In genomic region chr9:133131506-133131905, GRCh38 we compare ENCODE assay signal across 11 cellular contexts. TPM values are rescaled to one million over a fixed set of nuclear protein-coding genes. Genes with fewer than 3 reads are reported as not detected.
DNase-seq lines count a peak whose midpoint lies in the region; ATAC-seq, FAIRE-seq and TF ChIP-seq lines count a peak whose summit lies in the region.
"Had no signal": no experiment of that assay in that cellular context is flagged by ENCODE, and none has a peak within 500 bp of the region (broad histone marks: within the 10 kb centered on the region; RNA-seq: fewer than 3 reads in every experiment).

No MANE protein-coding gene starts in this region.

- no peak overlapping the region for H3K4me3 Mint-ChIP-seq in brain
- peak overlapping the region; percentile 84 for H3K4me3 Mint-ChIP-seq in natural killer cell treated with Interleukin-12 subunit alpha and Interleukin-12 subunit beta and Interleukin-15 and Interleukin-18, amount 100 ng/mL, for 72 hours

- H4K5ac ChIP-seq in IMR-90 (ENCODE audit: low read depth, low read length) = no peak overlapping the region

- no peak for DNase-seq in IMR-90
- DNase-seq in natural killer cell treated with Interleukin-12 subunit alpha and Interleukin-12 subunit beta and Interleukin-15 and Interleukin-18, amount 100 ng/mL, for 72 hours (ENCODE audit: low spot score) = no peak
- DNase-seq in NCI-H1417 (lab: John Stamatoyannopoulos, UW) = no peak
- no peak for DNase-seq in kidney
- no peak for DNase-seq in H7

- peak overlapping the region; percentile 45 for H2AK5ac ChIP-seq in IMR-90 (ENCODE audit: low read depth, low read length)

- dilution Hi-C loops in IMR-90 (cut with HindIII; ENCODE audit: low sequenced_read_pairs, unreplicated experiment) = no loop called here

- POLR2A ChIA-PET in IMR-90 (lab: Charles Lee; ENCODE audit: unreplicated experiment) = no interaction called here

- H4K20me1 ChIP-seq in BLaER1 treated with 17β-estradiol and CSF1 and Interleukin-3, amounts not matched to agents 10 nM and 100 nM = peaks cover 9 to 100% (median 99%) of the 10 kb centered on the region in 11 experiments; a peak in 21 of 22 replicates
- H4K20me1 ChIP-seq in IMR-90 (ENCODE audit: insufficient read depth, low read length) = peaks cover 56% of the 10 kb centered on the region

- no peak overlapping the region for H4K91ac ChIP-seq in IMR-90 (ENCODE audit: insufficient read depth, low read depth, low read length)

- no peak overlapping the region for H3K23ac ChIP-seq in IMR-90 (ENCODE audit: low read depth, low read length)

- in situ Hi-C loops in IMR-90 (cut with MboI; ENCODE audit: low sequenced_read_pairs) = no loop called here

- no peak overlapping the region for H3K18ac ChIP-seq in IMR-90 (ENCODE audit: low read depth, low read length)

- no peak overlapping the region for H3K56ac ChIP-seq in IMR-90 (ENCODE audit: extremely low read depth, insufficient read depth, low read length)

- peaks cover 3% of the 10 kb centered on the region for H3K27me3 Mint-ChIP-seq in brain
- no peaks in the 10 kb centered on the region for H3K27me3 Mint-ChIP-seq in natural killer cell treated with Interleukin-12 subunit alpha and Interleukin-12 subunit beta and Interleukin-15 and Interleukin-18, amount 100 ng/mL, for 72 hours

- H3K36me3 ChIP-seq in BLaER1 treated with 17β-estradiol and CSF1 and Interleukin-3, amounts not matched to agents 10 nM and 100 nM = peaks cover 0 to 45% (median 14%) of the 10 kb centered on the region in 11 experiments; a peak in 12 of 22 replicates
- H3K36me3 ChIP-seq in IMR-90 (ENCODE audit: control insufficient read depth, insufficient read depth, low read length) (peaks cover 2% of the 10 kb centered on the region; the same call in 1 of the 2 replicates), kidney (ENCODE audit: control insufficient read depth in 1 of 2, insufficient read depth in 2 of 2, low read length in 2 of 2) (no peaks in the 10 kb centered on the region), H7 (replicated peaks; ENCODE audit: control insufficient read depth, insufficient read depth, low read length) (no peaks in the 10 kb centered on the region)
- H3K36me3 ChIP-seq: pancreas had no signal

- peak overlapping the region; percentile 51; the same call in 1 of the 2 replicates for H3K4ac ChIP-seq in IMR-90 (ENCODE audit: low read depth, low read length)

- no peaks in the 10 kb centered on the region for H3K9me3 Mint-ChIP-seq in brain
- H3K9me3 Mint-ChIP-seq in natural killer cell treated with Interleukin-12 subunit alpha and Interleukin-12 subunit beta and Interleukin-15 and Interleukin-18, amount 100 ng/mL, for 72 hours = no peaks in the 10 kb centered on the region

- H2BK120ac ChIP-seq in IMR-90 (ENCODE audit: low read depth, low read length) = no peak overlapping the region

- peaks cover 15 to 50% of the 10 kb centered on the region in 2 experiments; a peak in 3 of 4 replicates for H3K79me1 ChIP-seq in IMR-90 (ENCODE audit: low read depth in 1 of 2, low read length in 2 of 2)

- TF ChIP-seq POLR2A in IMR-90 (IDR thresholded peaks at IDR 0.05; ENCODE audit: low read depth, low read length) = no peak

- no peaks in the 10 kb centered on the region for H3K9me3 ChIP-seq in BLaER1 treated with 17β-estradiol and CSF1 and Interleukin-3, amounts not matched to agents 10 nM and 100 nM (replicated peaks in 1 of 11)
- no peaks in the 10 kb centered on the region for H3K9me3 ChIP-seq in IMR-90 (ENCODE audit: control insufficient read depth, insufficient read depth, low read length)
- no peaks in the 10 kb centered on the region for H3K9me3 ChIP-seq in kidney (ENCODE audit: control insufficient read depth in 1 of 2, low read length in 2 of 2)
- H3K9me3 ChIP-seq: pancreas had no signal

- CTCF ChIA-PET in IMR-90 (lab: Yijun Ruan, JAX) = no interaction called here

- ATAC-seq in IMR-90 (ENCODE audit: low read depth) = no peak
- no peak for ATAC-seq in natural killer cell treated with Interleukin-12 subunit alpha and Interleukin-12 subunit beta and Interleukin-15 and Interleukin-18, amount 100 ng/mL, for 72 hours
- no peak for ATAC-seq in HG03457 (IDR thresholded peaks at IDR 0.05; ENCODE audit: unreplicated experiment)
- ATAC-seq: pancreas had no signal

- peaks cover 19% of the 10 kb centered on the region; the same call in 1 of the 2 replicates for H3K9me1 ChIP-seq in IMR-90 (ENCODE audit: insufficient read depth, low read length)

- H3K36me3 Mint-ChIP-seq in brain = peaks cover 9% of the 10 kb centered on the region
- H3K36me3 Mint-ChIP-seq in natural killer cell treated with Interleukin-12 subunit alpha and Interleukin-12 subunit beta and Interleukin-15 and Interleukin-18, amount 100 ng/mL, for 72 hours = peaks cover 5% of the 10 kb centered on the region

- intact Hi-C loops in IMR-90 (cut with micrococcal nuclease) (no loop called here), kidney (cut with DNase I) (no loop called here)

- H2BK20ac ChIP-seq in IMR-90 (ENCODE audit: low read depth, low read length) = no peak overlapping the region

- TF ChIP-seq CTCF in IMR-90 (conservative IDR thresholded peaks at IDR 0.05; ENCODE audit: low read depth, low read length) = no peak
- no peak for TF ChIP-seq CTCF in brain (conservative IDR thresholded peaks at IDR 0.05)
- no peak for TF ChIP-seq CTCF in kidney (IDR thresholded peaks at IDR 0.05; ENCODE audit: borderline replicate concordance, extremely low read depth, insufficient read depth)

- no peak for FAIRE-seq in kidney (lab: Jason Lieb, UNC)
- FAIRE-seq: D721Med, pancreas had no signal

- H2AFZ ChIP-seq in IMR-90 (replicated peaks; ENCODE audit: low read length, poor library complexity) = no peak overlapping the region

- peaks cover 59% of the 10 kb centered on the region for H3K4me1 Mint-ChIP-seq in brain
- peaks cover 73 to 74% of the 10 kb centered on the region in 2 donors for H3K4me1 Mint-ChIP-seq in natural killer cell treated with Interleukin-12 subunit alpha and Interleukin-12 subunit beta and Interleukin-15 and Interleukin-18, amount 100 ng/mL, for 72 hours (ENCODE audit: low read depth in 2 of 2)

- H3K9ac ChIP-seq in BLaER1 treated with 17β-estradiol and CSF1 and Interleukin-3, amounts not matched to agents 10 nM and 100 nM = peak overlapping the region; percentile 1 to 78 (median 66); a peak in 19 of 22 replicates
- H3K9ac ChIP-seq in IMR-90 (ENCODE audit: low read depth, low read length) = no peak overlapping the region
- no peak overlapping the region for H3K9ac ChIP-seq in kidney (ENCODE audit: low read length in 2 of 2)

- peak overlapping the region in 4 of 5 experiments; percentile 67 to 98 (median 77) for H3K27ac Mint-ChIP-seq in brain
- H3K27ac Mint-ChIP-seq in natural killer cell treated with Interleukin-12 subunit alpha and Interleukin-12 subunit beta and Interleukin-15 and Interleukin-18, amount 100 ng/mL, for 72 hours = peak overlapping the region; percentile 90 to 98

- H3K14ac ChIP-seq in IMR-90 (replicated peaks; ENCODE audit: low read depth, low read length) = no peak overlapping the region

- BruUV-seq in IMR-90 (replicated peaks; lab: Mats Ljungman, UMichigan) = no TSS peak

- TF ChIP-seq RAD21 in IMR-90 (IDR thresholded peaks at IDR 0.05; ENCODE audit: low read length) = no peak

- peaks cover 85 to 100% (median 100%) of the 10 kb centered on the region in 10 experiments for H3K4me1 ChIP-seq in BLaER1 treated with 17β-estradiol and CSF1 and Interleukin-3, amounts not matched to agents 10 nM and 100 nM
- H3K4me1 ChIP-seq in IMR-90 (ENCODE audit: control insufficient read depth, insufficient read depth, low read length) (peaks cover 36% of the 10 kb centered on the region), kidney (ENCODE audit: control insufficient read depth in 1 of 2, insufficient read depth in 1 of 2, low read depth in 1 of 2, low read length in 2 of 2) (peaks cover 28 to 35% of the 10 kb centered on the region in 2 donors)

- H2BK15ac ChIP-seq in IMR-90 (ENCODE audit: low read depth, low read length) = no peak overlapping the region

- H3K4me2 ChIP-seq in BLaER1 treated with 17β-estradiol and CSF1 and Interleukin-3, amounts not matched to agents 10 nM and 100 nM = peak overlapping the region; percentile 71 to 100 (median 88)
- no peak overlapping the region for H3K4me2 ChIP-seq in IMR-90 (ENCODE audit: low read depth, low read length)

- no peak overlapping the region for H2AK9ac ChIP-seq in IMR-90 (replicated peaks; ENCODE audit: low read depth, low read length, poor library complexity)

- H3K27ac ChIP-seq in BLaER1 treated with 17β-estradiol and CSF1 and Interleukin-3, amounts not matched to agents 10 nM and 100 nM = peak overlapping the region; percentile 67 to 96 (median 87); a peak in 20 of 22 replicates
- no peak overlapping the region for H3K27ac ChIP-seq in IMR-90 (ENCODE audit: insufficient read depth, low read length)
- H3K27ac ChIP-seq in kidney (ENCODE audit: low read depth in 2 of 2, low read length in 2 of 2) = no peak overlapping the region
- H3K27ac ChIP-seq: epithelial cell of prostate, pancreas had no signal

- no peak overlapping the region; a peak in 1 of 20 replicates for H3K4me3 ChIP-seq in BLaER1 treated with 17β-estradiol and CSF1 and Interleukin-3, amounts not matched to agents 10 nM and 100 nM
- H3K4me3 ChIP-seq in IMR-90 (ENCODE audit: insufficient read depth, low read depth, low read length) (no peak overlapping the region), kidney (ENCODE audit: low read length in 2 of 2) (no peak overlapping the region), H7 (ENCODE audit: insufficient read depth, low read depth, low read length) (no peak overlapping the region)
- H3K4me3 ChIP-seq: pancreas had no signal

- H2BK5ac ChIP-seq in IMR-90 (ENCODE audit: low read depth, low read length, poor library complexity, severe bottlenecking) = no peak overlapping the region

- H4K8ac ChIP-seq in IMR-90 (ENCODE audit: low read depth in 2 of 2, low read length in 2 of 2) = no peak overlapping the region

- 82% methylated on average over 4 of the region's 5 CpGs; no CpG with 5 or more reads in 1 of the 2 experiments for WGBS in IMR-90 (ENCODE audit: extremely low coverage in 2 of 2, insufficient read length in 1 of 2), 2 experiments

- H3K27me3 ChIP-seq in BLaER1 treated with 17β-estradiol and CSF1 and Interleukin-3, amounts not matched to agents 10 nM and 100 nM = no peaks in the 10 kb centered on the region
- no peaks in the 10 kb centered on the region for H3K27me3 ChIP-seq in IMR-90 (ENCODE audit: control insufficient read depth, insufficient read depth, low read length)
- H3K27me3 ChIP-seq in H7 (ENCODE audit: control insufficient read depth, insufficient read depth, low read length) = no peaks in the 10 kb centered on the region
- H3K27me3 ChIP-seq: pancreas had no signal

RNA-seq across cellular contexts. Expression of gene RALGDS, which starts 10.5 kb away (rescaled TPM):
- 12.2 and 13.1 TPM in 2 replicates for total RNA-seq in IMR-90 (2012; rRNA removed)
- 36.9 and 37.2 TPM in 2 replicates for polyA plus RNA-seq in IMR-90 (2012; rRNA removed)
- 33.9 and 37.7 TPM in 2 replicates for polyA plus RNA-seq in IMR-90 (2012; cell fraction: cytosol; rRNA removed)
- 160 and 211 TPM in 2 replicates for polyA plus RNA-seq in IMR-90 (2012; cell fraction: nucleus; rRNA removed; ENCODE audit: low replicate concordance)
- 168 TPM for polyA plus RNA-seq in brain (ENCODE audit: insufficient read depth, low read depth, low replicate concordance)
- 100 to 1,000 TPM; 138 to 159 TPM for total RNA-seq in natural killer cell treated with Interleukin-12 subunit alpha and Interleukin-12 subunit beta and Interleukin-15 and Interleukin-18, amount 100 ng/mL, for 72 hours
- 43.3 TPM for total RNA-seq in kidney
- polyA plus RNA-seq in kidney (ENCODE audit: insufficient read depth, low read depth, low replicate concordance) = 13.0 TPM
- 24.4 and 24.6 TPM in 2 replicates for total RNA-seq in H7 (2014; rRNA removed; shearing (Covaris generic))

RNA-seq across cellular contexts. Expression of gene GBGT1, which starts 32.2 kb away (rescaled TPM):
- 0.83 and 1.8 TPM in 2 replicates for total RNA-seq in IMR-90 (2012; rRNA removed)
- polyA plus RNA-seq in IMR-90 (2012; rRNA removed) = 2.4 and 3.2 TPM in 2 replicates
- 4.8 and 4.9 TPM in 2 replicates for polyA plus RNA-seq in IMR-90 (2012; cell fraction: cytosol; rRNA removed)
- 7.1 and 11.3 TPM in 2 replicates for polyA plus RNA-seq in IMR-90 (2012; cell fraction: nucleus; rRNA removed; ENCODE audit: low replicate concordance)
- polyA plus RNA-seq in brain (ENCODE audit: insufficient read depth, low read depth, low replicate concordance) = 6.6 TPM
- total RNA-seq in natural killer cell treated with Interleukin-12 subunit alpha and Interleukin-12 subunit beta and Interleukin-15 and Interleukin-18, amount 100 ng/mL, for 72 hours = 1 to 10 TPM; 4.1 to 7.2 TPM
- 21.6 TPM for total RNA-seq in kidney
- 7.9 TPM for polyA plus RNA-seq in kidney (ENCODE audit: insufficient read depth, low read depth, low replicate concordance)
- total RNA-seq in H7 (2014; rRNA removed; shearing (Covaris generic)) = 6.8 and 7.5 TPM in 2 replicates

Comparison
In these comparisons a context has a peak if more than half of its experiments do, and no peak if none do; other contexts are left out.
1. H3K27ac ChIP-seq: peak in BLaER1 treated with 17β-estradiol and CSF1 and Interleukin-3, amounts not matched to agents 10 nM and 100 nM (11 of 11); none in IMR-90 (single experiment) and kidney (0 of 2).
2. H3K9ac ChIP-seq: peak in BLaER1 treated with 17β-estradiol and CSF1 and Interleukin-3, amounts not matched to agents 10 nM and 100 nM (11 of 11); none in IMR-90 (single experiment) and kidney (0 of 2).